In the genomic region with DNA sequence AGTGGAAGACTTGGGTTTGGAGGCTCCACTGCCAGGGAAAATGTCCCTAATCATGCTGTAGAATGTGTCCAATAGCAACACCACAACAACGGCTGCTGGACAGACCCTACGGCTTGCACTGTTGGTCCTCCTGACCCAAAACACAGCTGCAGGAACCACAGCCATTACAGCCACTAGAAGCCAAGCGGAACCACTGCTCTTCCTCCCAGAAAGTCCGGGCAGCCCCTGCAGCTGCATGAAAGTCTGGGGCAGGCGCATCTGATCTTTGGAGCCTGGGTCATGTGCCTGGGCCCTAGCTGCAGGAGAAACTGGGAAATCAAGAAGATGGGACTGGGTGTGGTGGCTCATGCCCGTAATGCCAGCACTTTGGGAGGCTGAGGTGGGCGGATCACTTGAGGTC, we compare ENCODE assay signal across 24 cellular contexts.
"Had no signal": no experiment of that assay in that cellular context is flagged by ENCODE, and none has a peak within 500 bp of the region (broad histone marks: within the 10 kb centered on the region; RNA-seq: fewer than 3 reads in every experiment).

No MANE protein-coding gene starts in this region.

- H3K4me3 ChIP-seq: ascending aorta, body of pancreas, PC-9 had no signal

- H3K27me3 Mint-ChIP-seq: activated naive CD4-positive, alpha-beta T cell treated with anti-CD3 and anti-CD28 coated beads, Interleukin-2, amount 50 U/mL, for 24 hours; activated T-cell treated with anti-CD3 and anti-CD28 coated beads, Interleukin-2, amount 50 U/mL, for 24 hours had no signal

- H3K27ac ChIP-seq: ascending aorta, body of pancreas, PC-9 had no signal

- ATAC-seq: activated CD8-positive, alpha-beta T cell treated with anti-CD3 and anti-CD28 coated beads, Interleukin-2, amount 10 ng/mL, durations not matched to agents 7 days and 5 days; body of pancreas; T-helper 17 cell; WTC11 had no signal

- H3K4me3 Mint-ChIP-seq: activated CD8-positive, alpha-beta T cell treated with anti-CD3 and anti-CD28 coated beads, Interleukin-2, amount 10 ng/mL, durations not matched to agents 7 days and 5 days; activated naive CD4-positive, alpha-beta T cell treated with anti-CD3 and anti-CD28 coated beads, Interleukin-2, amount 50 U/mL, for 24 hours; activated T-cell treated with anti-CD3 and anti-CD28 coated beads, Interleukin-2, amount 50 U/mL, for 24 hours; activated T-helper 1 cell treated with anti-CD3 and anti-CD28 coated beads, Interleukin-12 subunit alpha, Interleukin-12 subunit beta, Interleukin-2, Interleukin-4 antibody, amounts not matched to agents 30 ng/mL and 10 ng/mL and 1 ng/mL, durations not matched to agents 14 hours and 24 hours and 36 hours; central memory CD8-positive, alpha-beta T cell; T-helper 17 cell; WTC11 had no signal

- H3K36me3 ChIP-seq: ascending aorta had no signal

- H3K9me3 Mint-ChIP-seq: activated naive CD4-positive, alpha-beta T cell treated with anti-CD3 and anti-CD28 coated beads, Interleukin-2, amount 50 U/mL, for 24 hours; activated T-cell treated with anti-CD3 and anti-CD28 coated beads, Interleukin-2, amount 50 U/mL, for 24 hours; activated T-helper 1 cell treated with anti-CD3 and anti-CD28 coated beads, Interleukin-12 subunit alpha, Interleukin-12 subunit beta, Interleukin-2, Interleukin-4 antibody, amounts not matched to agents 30 ng/mL and 10 ng/mL and 1 ng/mL, durations not matched to agents 14 hours and 24 hours and 36 hours; central memory CD8-positive, alpha-beta T cell; WTC11 had no signal

- H3K36me3 Mint-ChIP-seq: activated naive CD4-positive, alpha-beta T cell treated with anti-CD3 and anti-CD28 coated beads, Interleukin-2, amount 50 U/mL, for 24 hours; WTC11 had no signal

- H3K27me3 ChIP-seq: ascending aorta, body of pancreas had no signal

- H3K4me1 Mint-ChIP-seq: activated naive CD4-positive, alpha-beta T cell treated with anti-CD3 and anti-CD28 coated beads, Interleukin-2, amount 50 U/mL, for 24 hours; central memory CD8-positive, alpha-beta T cell had no signal

- H3K4me2 ChIP-seq: PC-9 had no signal

- H3K9me3 ChIP-seq: ascending aorta, body of pancreas had no signal

- H3K4me1 ChIP-seq: ascending aorta, body of pancreas had no signal

- DNase-seq: activated CD4-positive, alpha-beta T cell treated with anti-CD3 and anti-CD28 coated beads for 48 hours; activated CD4-positive, alpha-beta T cell treated with anti-CD3 and anti-CD28 coated beads, Interleukin-2, amount 50 U/mL, for 4 hours; activated CD4-positive, CD25-positive, alpha-beta regulatory T cell treated with anti-CD3 and anti-CD28 coated beads, Interleukin-2, amount 50 U/mL, for 72 hours; activated CD8-positive, alpha-beta memory T cell treated with anti-CD3 and anti-CD28 coated beads, Interleukin-2, amount 50 U/mL, for 48 hours; activated CD8-positive, alpha-beta T cell treated with anti-CD3 and anti-CD28 coated beads, Interleukin-2, amount 10 ng/mL, durations not matched to agents 7 days and 5 days; activated effector memory CD4-positive, alpha-beta T cell treated with Interleukin-2 at 50 U/mL for 16 hours; activated naive CD4-positive, alpha-beta T cell; activated T-cell treated with anti-CD3 and anti-CD28 coated beads, Interleukin-2, amount 50 U/mL, for 24 hours; body of pancreas; NCI-H1092 treated with DMSO at 0.1 percent for 48 hours; NCI-H1417 treated with DMSO at 0.1 percent for 48 hours; NCI-H1694; NCI-H2029 treated with DMSO at 0.1 percent for 48 hours; NCI-H510A treated with DMSO at 0.1 percent for 48 hours; NCI-H69; PC-9; SIG-M5; T-helper 17 cell; T-helper 9 cell had no signal

- H3K27ac Mint-ChIP-seq: activated CD8-positive, alpha-beta T cell treated with anti-CD3 and anti-CD28 coated beads, Interleukin-2, amount 10 ng/mL, durations not matched to agents 7 days and 5 days; activated naive CD4-positive, alpha-beta T cell treated with anti-CD3 and anti-CD28 coated beads, Interleukin-2, amount 50 U/mL, for 24 hours; activated T-cell treated with anti-CD3 and anti-CD28 coated beads, Interleukin-2, amount 50 U/mL, for 24 hours; activated T-helper 1 cell treated with anti-CD3 and anti-CD28 coated beads, Interleukin-12 subunit alpha, Interleukin-12 subunit beta, Interleukin-2, Interleukin-4 antibody, amounts not matched to agents 30 ng/mL and 10 ng/mL and 1 ng/mL, durations not matched to agents 14 hours and 24 hours and 36 hours; T-helper 17 cell; WTC11 had no signal
